31 cellular contexts compared by ENCODE assay signal in genomic region chr20:24581443-24582170, GRCh38.
"Had no signal": no experiment of that assay in that cellular context is flagged by ENCODE, and none has a peak within 500 bp of the region (broad histone marks: within the 10 kb centered on the region; RNA-seq: fewer than 3 reads in every experiment).

No MANE protein-coding gene starts in this region.

- H3K27ac ChIP-seq: brain microvascular endothelial cell, SJCRH30, SK-N-MC, WERI-Rb-1 had no signal

- H3K9me3 ChIP-seq: MG63, SJCRH30 had no signal

- DNase-seq: activated CD4-positive, alpha-beta memory T cell treated with anti-CD3 and anti-CD28 coated beads, Interleukin-2, amount 10 ng/mL, durations not matched to agents 7 days and 5 days; activated CD4-positive, alpha-beta T cell treated with anti-CD3 and anti-CD28 coated beads for 1 hour; activated CD4-positive, alpha-beta T cell treated with anti-CD3 and anti-CD28 coated beads for 48 hours; activated CD4-positive, CD25-positive, alpha-beta regulatory T cell; activated CD8-positive, alpha-beta memory T cell treated with anti-CD3 and anti-CD28 coated beads for 24 hours; activated CD8-positive, alpha-beta memory T cell treated with anti-CD3 and anti-CD28 coated beads, Interleukin-2, amount 10 ng/mL, durations not matched to agents 7 days and 5 days; activated CD8-positive, alpha-beta memory T cell treated with anti-CD3 and anti-CD28 coated beads, Interleukin-2, amount 50 U/mL, for 48 hours; activated effector memory CD4-positive, alpha-beta T cell treated with Interleukin-2 at 50 U/mL for 16 hours; activated naive CD4-positive, alpha-beta T cell treated with anti-CD3 and anti-CD28 coated beads, Interleukin-2, amount 10 ng/mL, durations not matched to agents 7 days and 5 days; activated naive CD8-positive, alpha-beta T cell treated with anti-CD3 and anti-CD28 coated beads, Interleukin-2, amount 50 U/mL, for 24 hours; activated T-cell treated with anti-CD3 and anti-CD28 coated beads, Interleukin-2, amount 50 U/mL, for 48 hours; aorta; brain microvascular endothelial cell; Kasumi-1; MG63; NCI-H1048; NCI-H1105 treated with DMSO at 0.1 percent for 48 hours; NCI-H1436; NCI-H1694; NCI-H1930; NCI-H2081 treated with DMSO at 0.1 percent for 48 hours; NCI-H226; NCI-H446 treated with DMSO at 0.1 percent for 48 hours; NCI-H524; NCI-H82; SHP77; SJCRH30; T1000; WERI-Rb-1 had no signal

- ATAC-seq: activated CD8-positive, alpha-beta memory T cell treated with anti-CD3 and anti-CD28 coated beads, Interleukin-2, amount 10 ng/mL, durations not matched to agents 7 days and 5 days; activated naive CD8-positive, alpha-beta T cell treated with anti-CD3 and anti-CD28 coated beads, Interleukin-2, amount 50 U/mL, for 24 hours; Panc1 had no signal

- H3K4me1 ChIP-seq: SJCRH30 had no signal

- H3K27me3 ChIP-seq: brain microvascular endothelial cell, MG63 had no signal

- H3K36me3 ChIP-seq: brain microvascular endothelial cell, MG63, SJCRH30, WERI-Rb-1 had no signal

- H3K4me3 ChIP-seq: MG63, SJCRH30, SK-N-MC had no signal
